1 cellular context compared by ENCODE assay signal in genomic region chr1:219304227-219305226, GRCh38.
TF ChIP-seq lines count a peak whose summit lies in the region.

No MANE protein-coding gene starts in this region.

TF ChIP-seq in HepG2, 621 proteins besides CTCF, POLR2A, EP300 and RAD21 (continued from another document):
- TF ChIP-seq ZFP36 (IDR thresholded peaks at IDR 0.05; ENCODE audit: borderline replicate concordance, low read depth, low read length, partially characterized antibody) (no peak), KLF12 (CRISPR knock-in tag; IDR thresholded peaks at IDR 0.05; ENCODE audit: borderline replicate concordance) (no peak), ZMAT5 (CRISPR knock-in tag; IDR thresholded peaks at IDR 0.05; ENCODE audit: borderline replicate concordance, low read depth) (no peak)
